In genomic region chr1:77468556-77468955, GRCh38 we compare ENCODE assay signal across 23 cellular contexts.
DNase-seq lines count a peak whose midpoint lies in the region; ATAC-seq and TF ChIP-seq lines count a peak whose summit lies in the region.
"Had no signal": no experiment of that assay in that cellular context is flagged by ENCODE, and none has a peak within 500 bp of the region (broad histone marks: within the 10 kb centered on the region; RNA-seq: fewer than 3 reads in every experiment).

No MANE protein-coding gene starts in this region.

- H3K36me3 ChIP-seq in GM23248 (ENCODE audit: low read depth): no peaks in the 10 kb centered on the region
- H3K36me3 ChIP-seq: adrenal gland, neutrophil, suprapubic skin, vagina had no signal

- H3K9me2 ChIP-seq in GM23248 (ENCODE audit: insufficient read depth): no peaks in the 10 kb centered on the region

- ATAC-seq in SK-N-SH treated with all-trans-retinoic acid at 6 μM for 48 hours (no peak), HG03432 (IDR thresholded peaks at IDR 0.05; ENCODE audit: unreplicated experiment) (no peak)

- no peak overlapping the region for H3K27ac ChIP-seq in GM23248
- peak overlapping the region; percentile 84 for H3K27ac ChIP-seq in layer of hippocampus (ENCODE audit: low read depth, low read length)
- H3K27ac ChIP-seq: adrenal gland, C4-2B, KMS-11, neutrophil, skin epidermis, suprapubic skin, vagina had no signal

- H3K79me2 ChIP-seq in GM23248 (ENCODE audit: insufficient read depth): no peaks in the 10 kb centered on the region

- H3K4me1 ChIP-seq in GM23248 (ENCODE audit: insufficient read depth): peaks cover 9% of the 10 kb centered on the region
- H3K4me1 ChIP-seq: adrenal gland, suprapubic skin, vagina had no signal

- no peaks in the 10 kb centered on the region for H4K20me1 ChIP-seq in GM23248 (ENCODE audit: insufficient read depth)

- H3K4me3 ChIP-seq in GM23248: no peak overlapping the region
- H3K4me3 ChIP-seq: adrenal gland, skin epidermis, suprapubic skin, vagina had no signal

- H2AFZ ChIP-seq in GM23248: peak overlapping the region; percentile 12; the same call in 1 of the 2 replicates

- no peaks in the 10 kb centered on the region for H3K9me3 ChIP-seq in GM23248 (ENCODE audit: low read depth)
- H3K9me3 ChIP-seq: adrenal gland, neutrophil, suprapubic skin, vagina had no signal

- H3F3A ChIP-seq in GM23248 (ENCODE audit: insufficient read depth): peaks cover 10% of the 10 kb centered on the region

- H3K27me3 ChIP-seq in GM23248 (replicated peaks; ENCODE audit: insufficient read depth) (no peaks in the 10 kb centered on the region), layer of hippocampus (ENCODE audit: control insufficient read depth, insufficient read depth, low read length) (no peaks in the 10 kb centered on the region)
- H3K27me3 ChIP-seq: adrenal gland, neutrophil, suprapubic skin, vagina had no signal

- H3K4me2 ChIP-seq in GM23248 (ENCODE audit: unreplicated experiment): no peak overlapping the region
- H3K4me2 ChIP-seq: KMS-11 had no signal

- H3K9ac ChIP-seq in GM23248: no peak overlapping the region
- H3K9ac ChIP-seq: KMS-11 had no signal

- in situ Hi-C loops in GM23248 (cut with MboI): no loop called here

- DNase-seq in GM23248 (peak; percentile 20), astrocyte of the hippocampus (ENCODE audit: low read depth, low spot score) (peak; percentile 31), superior temporal gyrus (ENCODE audit: extremely low spot score) (peak; percentile 78), NCI-H2227 treated with DMSO at 0.1 percent for 48 hours (lab: John Stamatoyannopoulos, UW) (no peak), NCI-H2081 (lab: John Stamatoyannopoulos, UW) (no peak)
- DNase-seq: activated CD8-positive, alpha-beta memory T cell treated with anti-CD3 and anti-CD28 coated beads for 24 hours; activated T-cell treated with anti-CD3 and anti-CD28 coated beads, Interleukin-2, amount 50 U/mL, for 1 hour; adrenal gland; EL; mammary epithelial cell; NCI-H146; NCI-H2171 treated with DMSO at 0.1 percent for 48 hours; NCI-H526; stimulated activated CD4-positive, alpha-beta T cell treated with anti-CD3 and anti-CD28 coated beads, Interleukin-1b, Interleukin-23, amount 100 ng/mL, for 48 hours had no signal

- WGBS in GM23248 (ENCODE audit: low coverage in 1 of 2, low lambda C conversion rate in 2 of 2, missing lambda C conversion rate in 2 of 2), 2 experiments: 43 to 46% methylated on average over 2 of the region's 2 CpGs

TF ChIP-seq in SK-N-SH treated with all-trans-retinoic acid at 6 μM for 48 hours, 23 proteins besides CTCF, POLR2A, EP300 and RAD21:
- TF ChIP-seq ZFP3 (CRISPR knock-in tag; IDR thresholded peaks at IDR 0.05) (no peak), ZNF70 (CRISPR knock-in tag; IDR thresholded peaks at IDR 0.05) (no peak), PPARA (CRISPR knock-in tag; IDR thresholded peaks at IDR 0.05; ENCODE audit: borderline replicate concordance) (no peak)

Comparison
In these comparisons a context has a peak if more than half of its experiments do, and no peak if none do; other contexts are left out.
1. DNase-seq: peak in GM23248 (single experiment), astrocyte of the hippocampus (single experiment) and superior temporal gyrus (single experiment); none in NCI-H2227 treated with DMSO at 0.1 percent for 48 hours (single experiment) and NCI-H2081 (0 of 2).